In genomic region chr16:89315271-89315670, GRCh38 we compare ENCODE assay signal across 9 cellular contexts.
DNase-seq lines count a peak whose midpoint lies in the region; ATAC-seq and TF ChIP-seq lines count a peak whose summit lies in the region.
"Had no signal": no experiment of that assay in that cellular context is flagged by ENCODE, and none has a peak within 500 bp of the region (broad histone marks: within the 10 kb centered on the region; RNA-seq: fewer than 3 reads in every experiment).

No MANE protein-coding gene starts in this region.

- H4K20me1 ChIP-seq in GM23338 (replicated peaks; ENCODE audit: insufficient read depth) = peaks cover 71% of the 10 kb centered on the region

- peaks cover 3% of the 10 kb centered on the region for H3F3A ChIP-seq in GM23338 (replicated peaks; ENCODE audit: low read depth)

- TF ChIP-seq CTCF in GM23338 (conservative IDR thresholded peaks at IDR 0.05; ENCODE audit: low read depth in 2 of 2) = no peak

- H3K27ac Mint-ChIP-seq in GM23338 (peak overlapping the region; percentile 68; the same call in 1 of the 2 replicates), T-cell (peak overlapping the region; percentile 92 to 96)

- H3K4me1 ChIP-seq in GM23338 (ENCODE audit: insufficient read depth) = peaks cover 24% of the 10 kb centered on the region

- H3K79me2 ChIP-seq in GM23338 (replicated peaks; ENCODE audit: insufficient read depth) = peaks cover 100% of the 10 kb centered on the region

- no peak overlapping the region for H3K27ac ChIP-seq in GM23338 (ENCODE audit: low read depth)
- H3K27ac ChIP-seq in epithelial cell of prostate = peak overlapping the region; percentile 82
- H3K27ac ChIP-seq in skin epidermis = peak overlapping the region in 19 of 21 experiments; percentile 2 to 89 (median 67)
- H3K27ac ChIP-seq: SJCRH30 had no signal

- DNase-seq in GM23338 (ENCODE audit: low spot score) = no peak
- DNase-seq in T-cell = no peak
- no peak for DNase-seq in epithelial cell of prostate (ENCODE audit: low read depth, low spot score)
- no peak for DNase-seq in NCI-H146 treated with DMSO at 0.1 percent for 48 hours (lab: John Stamatoyannopoulos, UW; ENCODE audit: unreplicated experiment)
- DNase-seq in DMS 273 treated with DMSO at 0.1 percent for 48 hours (lab: John Stamatoyannopoulos, UW) = no peak
- no peak for DNase-seq in NCI-H1694 (lab: John Stamatoyannopoulos, UW)
- DNase-seq: NCI-H2107, SJCRH30 had no signal

- H3K4me3 ChIP-seq in GM23338 = no peak overlapping the region
- H3K4me3 ChIP-seq in skin epidermis = no peak overlapping the region
- H3K4me3 ChIP-seq: SJCRH30 had no signal

- H3K36me3 Mint-ChIP-seq in GM23338 (ENCODE audit: low read depth) (peaks cover 39% of the 10 kb centered on the region), T-cell (peaks cover 8% of the 10 kb centered on the region)

- no peaks in the 10 kb centered on the region; the same call in 1 of the 2 replicates for H3K36me3 ChIP-seq in GM23338 (ENCODE audit: insufficient read depth)

- H3K4me2 ChIP-seq in GM23338 = no peak overlapping the region

- H3K27me3 Mint-ChIP-seq in GM23338 (ENCODE audit: insufficient read depth, low read depth, poor library complexity) = peaks cover 35% of the 10 kb centered on the region
- H3K27me3 Mint-ChIP-seq in T-cell = no peaks in the 10 kb centered on the region

- H3K27me3 ChIP-seq in GM23338 (ENCODE audit: insufficient read depth) = no peaks in the 10 kb centered on the region
- H3K27me3 ChIP-seq: SJCRH30 had no signal

- H3K9me3 Mint-ChIP-seq in GM23338 (no peaks in the 10 kb centered on the region; the same call in 2 of the 3 replicates), T-cell (no peaks in the 10 kb centered on the region)

- H3K4me1 Mint-ChIP-seq in GM23338 (peaks cover 60% of the 10 kb centered on the region), T-cell (peaks cover 92 to 96% (median 95%) of the 10 kb centered on the region in 3 donors)

- CTCF ChIA-PET in T-cell (lab: Charles Lee) = interaction anchor here in 1 of 2 donors (0.6 to 0.8 kb wide), 2 partner anchors 113 to 609 kb away, joined by 7 to 10 read pairs; no protein-coding TSS in a partner anchor

- H2AFZ ChIP-seq in GM23338 = no peak overlapping the region

- H3K4me3 Mint-ChIP-seq in GM23338 (no peak overlapping the region), T-cell (peak overlapping the region; percentile 74 to 82 (median 76))

- POLR2A ChIA-PET in T-cell (lab: Charles Lee) = interaction anchor here in 1 of 2 donors (0.7 kb wide), 1 partner anchor 96 kb away, joined by 3 read pairs; no protein-coding TSS in a partner anchor

- ATAC-seq in GM23338 (no peak), T-cell (replicated peaks in 1 of 4) (no peak)

- H3K9me2 ChIP-seq in GM23338 (ENCODE audit: insufficient read depth) = no peaks in the 10 kb centered on the region

TF ChIP-seq in GM23338, 12 proteins besides CTCF, POLR2A, EP300 and RAD21:
- no peak for TF ChIP-seq ETS1 (IDR thresholded peaks at IDR 0.05)
- no peak for TF ChIP-seq ZNF331 (CRISPR knock-in tag; IDR thresholded peaks at IDR 0.05; ENCODE audit: low read depth)
- no peak for TF ChIP-seq STAT1 (IDR thresholded peaks at IDR 0.05; ENCODE audit: unreplicated experiment)
